ENCODE assay signal across 9 cellular contexts in genomic region chr16:23994615-23995014, GRCh38.
"Had no signal": no experiment of that assay in that cellular context is flagged by ENCODE, and none has a peak within 500 bp of the region (broad histone marks: within the 10 kb centered on the region; RNA-seq: fewer than 3 reads in every experiment).

No MANE protein-coding gene starts in this region.

- H3K9me3 ChIP-seq: HAP-1 had no signal

- H3K4me3 ChIP-seq: GM23248, HAP-1, K562 had no signal

- ATAC-seq: HCT116, HepG2, K562 had no signal

- H3K4me1 ChIP-seq: HAP-1 had no signal

- DNase-seq: GM23248, GOT3, H7, KG1 had no signal

- H3K36me3 ChIP-seq: HAP-1 had no signal

- H3K27ac ChIP-seq: GM23248, HL-60 had no signal

- FAIRE-seq: HepG2, K562 had no signal
